1 cellular context compared by ENCODE assay signal in genomic region chr1:21334214-21335087, GRCh38.
TF ChIP-seq lines count a peak whose summit lies in the region.

No MANE protein-coding gene starts in this region.

TF ChIP-seq in HepG2, 621 proteins besides CTCF, POLR2A, EP300 and RAD21 (continued from another document and continues in another):
- TF ChIP-seq IRF1 (CRISPR knock-in tag; IDR thresholded peaks at IDR 0.05; ENCODE audit: low read depth) (no peak), ZNF574 (CRISPR knock-in tag; IDR thresholded peaks at IDR 0.05) (no peak), ZNF784 (CRISPR knock-in tag; IDR thresholded peaks at IDR 0.05; ENCODE audit: borderline replicate concordance) (peak; percentile 68; the same call in 1 of the 2 replicates), PREB (CRISPR knock-in tag; IDR thresholded peaks at IDR 0.05) (no peak), TFDP2 (CRISPR knock-in tag; IDR thresholded peaks at IDR 0.05) (no peak), ZNF3 (CRISPR knock-in tag; IDR thresholded peaks at IDR 0.05) (no peak), ZGPAT (CRISPR knock-in tag; IDR thresholded peaks at IDR 0.05) (peak; percentile 25; the same call in 1 of the 2 replicates), PHB2 (IDR thresholded peaks at IDR 0.05; ENCODE audit: partially characterized antibody) (no peak), SNAI1 (CRISPR knock-in tag; IDR thresholded peaks at IDR 0.05; ENCODE audit: borderline replicate concordance) (no peak), ZNF17 (CRISPR knock-in tag; IDR thresholded peaks at IDR 0.05) (no peak), ZNF777 (CRISPR knock-in tag; IDR thresholded peaks at IDR 0.05) (no peak), ZNF609 (CRISPR knock-in tag; IDR thresholded peaks at IDR 0.05; ENCODE audit: borderline replicate concordance) (no peak), ATF5 (CRISPR knock-in tag; IDR thresholded peaks at IDR 0.05; ENCODE audit: low read depth) (no peak), MAFK (conservative IDR thresholded peaks at IDR 0.05 in 1 of 2, IDR thresholded peaks at IDR 0.05 in 1 of 2; ENCODE audit: low read length in 2 of 2) (no peak), ZNF691 (CRISPR knock-in tag; IDR thresholded peaks at IDR 0.05; ENCODE audit: borderline replicate concordance, low read depth) (no peak), HIVEP1 (CRISPR knock-in tag; IDR thresholded peaks at IDR 0.05) (no peak), SKI (IDR thresholded peaks at IDR 0.05; ENCODE audit: partially characterized antibody) (no peak), PITX1 (CRISPR knock-in tag; IDR thresholded peaks at IDR 0.05) (no peak), ZNF816 (CRISPR knock-in tag; IDR thresholded peaks at IDR 0.05; ENCODE audit: borderline replicate concordance) (no peak), NRL (CRISPR knock-in tag; IDR thresholded peaks at IDR 0.05; ENCODE audit: borderline replicate concordance) (no peak), ZNF782 (CRISPR knock-in tag; IDR thresholded peaks at IDR 0.05; ENCODE audit: borderline replicate concordance) (no peak), REL (CRISPR knock-in tag; conservative IDR thresholded peaks at IDR 0.05) (no peak), ATM (IDR thresholded peaks at IDR 0.05; ENCODE audit: borderline replicate concordance) (no peak), MLXIP (CRISPR knock-in tag; IDR thresholded peaks at IDR 0.05; ENCODE audit: borderline replicate concordance) (no peak), HMGXB4 (CRISPR knock-in tag; IDR thresholded peaks at IDR 0.05; ENCODE audit: borderline replicate concordance in 1 of 2, low read depth in 1 of 2) (peak in 1 of 2 experiments; percentile 41; a peak in 3 of 4 replicates), MBD4 (IDR thresholded peaks at IDR 0.05; ENCODE audit: borderline replicate concordance, low read length) (no peak), RFX3 (CRISPR knock-in tag; IDR thresholded peaks at IDR 0.05) (no peak), CAMTA2 (CRISPR knock-in tag; IDR thresholded peaks at IDR 0.05; ENCODE audit: borderline replicate concordance) (no peak), ZNF143 (CRISPR knock-in tag; IDR thresholded peaks at IDR 0.05) (no peak), BCL6 (CRISPR knock-in tag; IDR thresholded peaks at IDR 0.05) (no peak), SALL1 (CRISPR knock-in tag; IDR thresholded peaks at IDR 0.05) (peak; percentile 16; the same call in 1 of the 2 replicates), ZBTB2 (CRISPR knock-in tag; IDR thresholded peaks at IDR 0.05; ENCODE audit: low read depth) (no peak), AGO2 (optimal IDR thresholded peaks at IDR 0.05; ENCODE audit: low read depth, low read length) (no peak), NCOA1 (CRISPR knock-in tag; IDR thresholded peaks at IDR 0.05) (no peak), KAT8 (CRISPR knock-in tag; IDR thresholded peaks at IDR 0.05) (no peak), ARNTL (CRISPR knock-in tag; IDR thresholded peaks at IDR 0.05) (no peak), ZSCAN31 (CRISPR knock-in tag; IDR thresholded peaks at IDR 0.05; ENCODE audit: low read depth) (no peak), ZNF552 (CRISPR knock-in tag; IDR thresholded peaks at IDR 0.05; ENCODE audit: borderline replicate concordance) (no peak), ZNF343 (CRISPR knock-in tag; IDR thresholded peaks at IDR 0.05) (no peak), ZNF7 (CRISPR knock-in tag; IDR thresholded peaks at IDR 0.05) (no peak)
